ENCODE assay signal across 18 cellular contexts in genomic region chr11:69354545-69354897, GRCh38.
DNase-seq lines count a peak whose midpoint lies in the region; ATAC-seq and TF ChIP-seq lines count a peak whose summit lies in the region.
"Had no signal": no experiment of that assay in that cellular context is flagged by ENCODE, and none has a peak within 500 bp of the region (broad histone marks: within the 10 kb centered on the region; RNA-seq: fewer than 3 reads in every experiment).

No MANE protein-coding gene starts in this region.

- no peak overlapping the region for H3K9ac ChIP-seq in colonic mucosa (ENCODE audit: low read depth in 2 of 2, low read length in 2 of 2)
- H3K9ac ChIP-seq: BLaER1 treated with 17β-estradiol and CSF1 and Interleukin-3, amounts not matched to agents 10 nM and 100 nM had no signal

- POLR2A ChIA-PET in HEK293 (lab: Yijun Ruan, JAX) = no interaction called here

- H3K36me3 ChIP-seq in HEK293 (ENCODE audit: control insufficient read depth in 2 of 2, insufficient read depth in 1 of 2, low read length in 2 of 2) (no peaks in the 10 kb centered on the region), colonic mucosa (no peaks in the 10 kb centered on the region)
- H3K36me3 ChIP-seq: BLaER1 treated with 17β-estradiol and CSF1 and Interleukin-3, amounts not matched to agents 10 nM and 100 nM; SJCRH30 had no signal

- no peaks in the 10 kb centered on the region for H3K36me3 Mint-ChIP-seq in progenitor cell of endocrine pancreas (ENCODE audit: insufficient read depth)

- H3K27ac ChIP-seq in HEK293 (ENCODE audit: extremely low read depth, low read depth, low read length) (no peak overlapping the region), colonic mucosa (no peak overlapping the region)
- H3K27ac ChIP-seq: BLaER1 treated with 17β-estradiol and CSF1 and Interleukin-3, amounts not matched to agents 10 nM and 100 nM; HL-60; SJCRH30 had no signal

- H3K4me3 Mint-ChIP-seq in progenitor cell of endocrine pancreas (ENCODE audit: low read depth) = no peak overlapping the region
- H3K4me3 Mint-ChIP-seq: CD4-positive, alpha-beta T cell had no signal

- no peak for TF ChIP-seq CTCF in HEK293 (tag by site-specific recombination; IDR thresholded peaks at IDR 0.05)
- no peak for TF ChIP-seq CTCF in colonic mucosa (IDR thresholded peaks at IDR 0.05)
- TF ChIP-seq CTCF in progenitor cell of endocrine pancreas (IDR thresholded peaks at IDR 0.05; ENCODE audit: unreplicated experiment) = no peak

- H3K27me3 Mint-ChIP-seq in progenitor cell of endocrine pancreas = peaks cover 6% of the 10 kb centered on the region
- H3K27me3 Mint-ChIP-seq: CD4-positive, alpha-beta T cell had no signal

- ATAC-seq in HG02798 (IDR thresholded peaks at IDR 0.05; ENCODE audit: poor library complexity, unreplicated experiment) = no peak
- ATAC-seq in HG03378 (IDR thresholded peaks at IDR 0.05; ENCODE audit: unreplicated experiment) = no peak
- ATAC-seq: SK-N-SH treated with all-trans-retinoic acid at 6 μM for 48 hours had no signal

- H3K4me1 ChIP-seq in HEK293 (ENCODE audit: control insufficient read depth, insufficient read depth, low read length) (no peaks in the 10 kb centered on the region), colonic mucosa (no peaks in the 10 kb centered on the region)

- peaks cover 23% of the 10 kb centered on the region for H3K4me1 Mint-ChIP-seq in progenitor cell of endocrine pancreas (ENCODE audit: low read depth)

- DNase-seq in activated CD8-positive, alpha-beta memory T cell treated with anti-CD3 and anti-CD28 coated beads, Interleukin-2, amount 50 U/mL, for 48 hours = peak; percentile 40
- DNase-seq in activated CD8-positive, alpha-beta memory T cell treated with anti-CD3 and anti-CD28 coated beads, Interleukin-2, amount 50 U/mL, for 4 hours = no peak
- peak; percentile 13 for DNase-seq in colonic mucosa
- no peak for DNase-seq in progenitor cell of endocrine pancreas (ENCODE audit: low spot score, unreplicated experiment)
- DNase-seq: CD4-positive, alpha-beta T cell; Kasumi-1; NCI-H1092 treated with DMSO at 0.1 percent for 48 hours; NCI-H1436; NCI-H187 treated with DMSO at 0.1 percent for 48 hours; NCI-H446; NCI-H774 had no signal

- CTCF ChIA-PET in HEK293 (lab: Yijun Ruan, JAX) = interaction anchor here (0.6 kb wide), 1 partner anchor 69 kb away, joined by 3 read pairs; no protein-coding TSS in a partner anchor

- no peaks in the 10 kb centered on the region for H3K27me3 ChIP-seq in colonic mucosa
- H3K27me3 ChIP-seq: BLaER1 treated with 17β-estradiol and CSF1 and Interleukin-3, amounts not matched to agents 10 nM and 100 nM; SJCRH30 had no signal

- no peaks in the 10 kb centered on the region for H3K9me3 Mint-ChIP-seq in progenitor cell of endocrine pancreas (ENCODE audit: low read depth)
- H3K9me3 Mint-ChIP-seq: CD4-positive, alpha-beta T cell had no signal

- intact Hi-C loops in colonic mucosa (cut with DNase I) = no loop called here

- no peak overlapping the region for H3K4me3 ChIP-seq in HEK293 (ENCODE audit: low read depth, low read length)
- H3K4me3 ChIP-seq in colonic mucosa = no peak overlapping the region
- H3K4me3 ChIP-seq: BLaER1 treated with 17β-estradiol and CSF1 and Interleukin-3, amounts not matched to agents 10 nM and 100 nM; SJCRH30 had no signal

- H3K27ac Mint-ChIP-seq in progenitor cell of endocrine pancreas = peak overlapping the region; percentile 16
- H3K27ac Mint-ChIP-seq: CD4-positive, alpha-beta T cell had no signal

- no peaks in the 10 kb centered on the region for H3K9me3 ChIP-seq in HEK293 (ENCODE audit: control insufficient read depth, insufficient read depth, low read depth, low read length)
- H3K9me3 ChIP-seq in colonic mucosa = no peaks in the 10 kb centered on the region

TF ChIP-seq in HEK293, 187 proteins besides CTCF, POLR2A, EP300 and RAD21:
- 0 out of 2 replicates have a peak, but pooled peaks have one; percentile 49 for TF ChIP-seq ZNF146 (tag by site-specific recombination; IDR thresholded peaks at IDR 0.05)
- TF ChIP-seq ZNF174 (tag by site-specific recombination; IDR thresholded peaks at IDR 0.05) = no peak
TF ChIP-seq in HEK293: peak in this region for 1.

Comparison
In these comparisons a context has a peak if more than half of its experiments do, and no peak if none do; other contexts are left out.
1. DNase-seq: peak in activated CD8-positive, alpha-beta memory T cell treated with anti-CD3 and anti-CD28 coated beads, Interleukin-2, amount 50 U/mL, for 48 hours (single experiment) and colonic mucosa (single experiment); none in activated CD8-positive, alpha-beta memory T cell treated with anti-CD3 and anti-CD28 coated beads, Interleukin-2, amount 50 U/mL, for 4 hours (single experiment) and progenitor cell of endocrine pancreas (single experiment).